In genomic region chr12:4272014-4272975, GRCh38 we compare ENCODE assay signal across 8 cellular contexts. TPM values are rescaled to one million over a fixed set of nuclear protein-coding genes. Genes with fewer than 3 reads are reported as not detected.
DNase-seq lines count a peak whose midpoint lies in the region; ATAC-seq and TF ChIP-seq lines count a peak whose summit lies in the region.

No MANE protein-coding gene starts in this region.

- TF ChIP-seq CTCF in parathyroid adenoma (IDR thresholded peaks at IDR 0.05) = no peak

- no peaks in the 10 kb centered on the region for H3K27me3 ChIP-seq in parathyroid adenoma (ENCODE audit: control insufficient read depth, insufficient read depth, low read length)
- H3K27me3 ChIP-seq in thymus (ENCODE audit: control insufficient read depth, insufficient read depth) = peaks cover 68% of the 10 kb centered on the region

- H2AFZ ChIP-seq in parathyroid adenoma = peak overlapping the region; percentile 54

- H3K4me3 ChIP-seq in parathyroid adenoma (ENCODE audit: low read depth, low read length) (peak overlapping the region; percentile 79), thymus (ENCODE audit: low read length) (peak overlapping the region; percentile 72)

- WGBS in thymus = under 1% methylated on average over 70 of the region's 70 CpGs

- no peak overlapping the region for H3K9ac ChIP-seq in parathyroid adenoma

- peaks cover 23% of the 10 kb centered on the region for H3K4me1 ChIP-seq in parathyroid adenoma
- peaks cover 33% of the 10 kb centered on the region for H3K4me1 ChIP-seq in thymus (ENCODE audit: control insufficient read depth, insufficient read depth, low read length)

- H3K36me3 ChIP-seq in parathyroid adenoma (ENCODE audit: control insufficient read depth, insufficient read depth, low read length) (no peaks in the 10 kb centered on the region), thymus (ENCODE audit: control insufficient read depth, insufficient read depth) (no peaks in the 10 kb centered on the region)

- H3K79me2 ChIP-seq in parathyroid adenoma = peaks cover 18% of the 10 kb centered on the region

- H3K27ac ChIP-seq in parathyroid adenoma (peak overlapping the region; percentile 7), thymus (ENCODE audit: low read depth) (peak overlapping the region; percentile 92)

- peak; percentile 10 for DNase-seq in RPMI7951 (ENCODE audit: low read depth)
- peak; percentile 89 for DNase-seq in activated naive CD4-positive, alpha-beta T cell treated with Interleukin-2 at 50 U/mL for 16 hours
- peak; percentile 33 for DNase-seq in glomerular visceral epithelial cell (ENCODE audit: extremely low spot score)
- no peak for DNase-seq in NCI-H1436 treated with DMSO at 0.1 percent for 48 hours (lab: John Stamatoyannopoulos, UW)

- H3K9me3 ChIP-seq in parathyroid adenoma (ENCODE audit: control insufficient read depth, low read length) (no peaks in the 10 kb centered on the region), thymus (ENCODE audit: control insufficient read depth) (no peaks in the 10 kb centered on the region)

- peak; percentile 35 for ATAC-seq in GM18520 (IDR thresholded peaks at IDR 0.05; ENCODE audit: unreplicated experiment)
- ATAC-seq in HG02870 (IDR thresholded peaks at IDR 0.05; ENCODE audit: unreplicated experiment) = peak; percentile 39

- H3K4me2 ChIP-seq in parathyroid adenoma (ENCODE audit: low read length) = peak overlapping the region; percentile 92

RNA-seq across cellular contexts. Expression of gene CCND2, which starts 1.3 kb away (rescaled TPM):
- total RNA-seq in RPMI7951 (2014; rRNA removed; shearing (Covaris generic)) = not detected in 2 replicates
- polyA plus RNA-seq in thymus = 16.0 TPM

RNA-seq across cellular contexts. Expression of gene TIGAR, which starts 48.7 kb away (rescaled TPM):
- 5.3 and 5.9 TPM in 2 replicates for total RNA-seq in RPMI7951 (2014; rRNA removed; shearing (Covaris generic))
- polyA plus RNA-seq in thymus = 10.7 TPM
